8 cellular contexts compared by ENCODE assay signal in the genomic region with DNA sequence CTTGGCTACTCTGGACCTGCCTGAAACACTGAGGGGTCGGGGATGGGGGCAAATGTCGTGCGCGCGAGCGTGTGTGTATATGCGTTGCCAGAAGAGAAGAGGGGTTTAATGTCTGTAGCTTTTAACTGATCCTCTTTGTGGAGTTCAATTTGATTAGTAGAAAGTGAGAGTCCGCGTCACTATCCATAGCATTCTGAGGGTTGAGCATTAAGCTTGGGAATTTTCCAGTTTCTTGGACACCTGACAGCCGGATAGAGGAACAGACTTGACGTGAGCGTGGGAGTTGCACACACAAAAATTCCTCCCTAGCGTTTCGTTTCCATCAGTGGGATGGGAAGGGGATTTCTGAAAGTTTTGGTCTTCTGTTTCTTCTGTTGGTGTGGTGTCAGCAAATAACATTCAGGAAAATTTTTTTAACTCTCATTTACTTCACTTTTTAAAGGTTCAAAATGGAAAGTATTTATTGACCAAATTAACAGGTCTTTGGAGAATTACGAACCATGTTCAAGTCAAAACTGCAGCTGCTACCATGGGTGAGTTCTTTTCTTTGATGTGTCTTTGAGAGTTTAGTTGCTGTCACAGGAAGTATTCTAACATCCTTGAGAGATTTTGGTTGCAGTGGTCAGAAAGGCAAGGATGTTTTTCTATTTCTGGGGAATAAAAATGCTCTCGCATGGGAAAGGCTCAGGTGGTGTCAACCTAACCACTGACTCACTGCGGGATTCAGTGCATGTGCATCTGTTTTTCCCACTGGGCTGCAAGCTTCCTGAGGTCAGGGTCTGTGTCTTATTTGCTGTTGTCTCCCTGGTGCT. TPM values are rescaled to one million over a fixed set of nuclear protein-coding genes. Genes with fewer than 3 reads are reported as not detected.
A peak's percentile ranks its signal among the peaks of the same experiment; 100 is the strongest.
DNase-seq lines count a peak whose midpoint lies in the region; ATAC-seq and TF ChIP-seq lines count a peak whose summit lies in the region.

No MANE protein-coding gene starts in this region.

- peak overlapping the region; percentile 95 for H3K4me3 ChIP-seq in GM06990 (replicated peaks; ENCODE audit: low read depth, low read length)
- H3K4me3 ChIP-seq in H7 (ENCODE audit: insufficient read depth, low read depth, low read length) = peak overlapping the region; percentile 84
- H3K4me3 ChIP-seq in cardiac fibroblast (replicated peaks in 1 of 2; ENCODE audit: low read depth in 2 of 2, low read length in 2 of 2) = peak overlapping the region; percentile 93
- peak overlapping the region; percentile 95 to 100 (median 98) for H3K4me3 ChIP-seq in right lobe of liver
- peak overlapping the region; percentile 82 for H3K4me3 ChIP-seq in thoracic aorta

- DNase-seq in GM06990 (ENCODE audit: extremely low read depth, insufficient read length) = no peak
- DNase-seq in H7 = no peak
- peak; percentile 6 for DNase-seq in NCI-H460 (ENCODE audit: extremely low read depth, low read depth)
- peak; percentile 38 to 54 for DNase-seq in cardiac fibroblast (ENCODE audit: low read depth in 2 of 2)
- DNase-seq in right lobe of liver = no peak
- DNase-seq in thoracic aorta (ENCODE audit: low spot score) = no peak
- DNase-seq in HCEC 1CT = no peak
- no peak for DNase-seq in NCI-H128 (lab: John Stamatoyannopoulos, UW; ENCODE audit: unreplicated experiment)

- H3K36me3 ChIP-seq in GM06990 (ENCODE audit: control insufficient read depth, insufficient read depth, low read length) (peaks cover 4% of the 10 kb centered on the region; the same call in 1 of the 2 replicates), H7 (replicated peaks; ENCODE audit: control insufficient read depth, insufficient read depth, low read length) (peaks cover 1% of the 10 kb centered on the region; the same call in 1 of the 2 replicates), right lobe of liver (peaks cover 0 to 10% (median 2%) of the 10 kb centered on the region in 4 donors), thoracic aorta (peaks cover 7% of the 10 kb centered on the region)

- WGBS in right lobe of liver (ENCODE audit: insufficient coverage, low coverage, low lambda C conversion rate, missing lambda C conversion rate) = 16% methylated on average over 11 of the region's 17 CpGs

- peak in 3 of 4 donors; percentile 1 to 32 (median 2) for ATAC-seq in right lobe of liver
- ATAC-seq in thoracic aorta (ENCODE audit: insufficient number of reproducible peaks, low FRiP score, low read depth) = no peak

- H3K4me1 ChIP-seq in right lobe of liver = peaks cover 0 to 11% (median 0%) of the 10 kb centered on the region in 4 donors
- peaks cover 3 to 20% of the 10 kb centered on the region in 2 donors for H3K4me1 ChIP-seq in thoracic aorta (ENCODE audit: control insufficient read depth in 1 of 2, low read depth in 2 of 2)

- TF ChIP-seq CTCF in GM06990 (IDR thresholded peaks at IDR 0.05; ENCODE audit: insufficient read depth, low read length, poor library complexity, severe bottlenecking) = no peak
- TF ChIP-seq CTCF in cardiac fibroblast (IDR thresholded peaks at IDR 0.05; ENCODE audit: low read depth, low read length) = no peak
- no peak for TF ChIP-seq CTCF in right lobe of liver (IDR thresholded peaks at IDR 0.05)
- TF ChIP-seq CTCF in thoracic aorta (IDR thresholded peaks at IDR 0.05) = no peak

- intact Hi-C loops in right lobe of liver (cut with DNase I) = no loop called here

- no peaks in the 10 kb centered on the region for H3K27me3 ChIP-seq in GM06990 (replicated peaks; ENCODE audit: control insufficient read depth, insufficient read depth, low read length)
- H3K27me3 ChIP-seq in H7 (ENCODE audit: control insufficient read depth, insufficient read depth, low read length) = no peaks in the 10 kb centered on the region
- no peaks in the 10 kb centered on the region for H3K27me3 ChIP-seq in right lobe of liver
- H3K27me3 ChIP-seq in thoracic aorta (replicated peaks; ENCODE audit: insufficient read depth) = no peaks in the 10 kb centered on the region

- no peaks in the 10 kb centered on the region for H3K9me3 ChIP-seq in right lobe of liver
- no peaks in the 10 kb centered on the region for H3K9me3 ChIP-seq in thoracic aorta

- peak overlapping the region in 1 of 3 donors; percentile 69 for H3K27ac ChIP-seq in right lobe of liver
- H3K27ac ChIP-seq in thoracic aorta = peak overlapping the region in 1 of 2 donors; percentile 62

- TF ChIP-seq POLR2A in right lobe of liver (IDR thresholded peaks at IDR 0.05) = no peak

RNA-seq across cellular contexts. Expression of gene POGLUT1, which starts 0.8 kb away (rescaled TPM):
- total RNA-seq in H7 (2014; rRNA removed; shearing (Covaris generic)) = 7.3 and 7.8 TPM in 2 replicates
- total RNA-seq in NCI-H460 (2014; rRNA removed; shearing (Covaris generic)) = 8.8 and 12.4 TPM in 2 replicates
- 9.3 and 15.3 TPM in 2 replicates for polyA plus RNA-seq in NCI-H460 (2014; cell fraction: nucleus; rRNA removed)
- total RNA-seq in right lobe of liver (1 to 10 TPM; 5.8 to 8.0 (median 7.4) TPM), thoracic aorta (10 to 100 TPM; 11.0 to 35.9 TPM)

RNA-seq across cellular contexts. Expression of gene TMEM39A, which starts 6.2 kb away (rescaled TPM):
- 37.2 and 38.6 TPM in 2 replicates for total RNA-seq in H7 (2014; rRNA removed; shearing (Covaris generic))
- total RNA-seq in NCI-H460 (2014; rRNA removed; shearing (Covaris generic)) = 31.9 and 36.6 TPM in 2 replicates
- polyA plus RNA-seq in NCI-H460 (2014; cell fraction: nucleus; rRNA removed) = 41.8 and 42.1 TPM in 2 replicates
- 10 to 100 TPM; 14.9 to 34.6 (median 20.9) TPM for total RNA-seq in right lobe of liver
- 10 to 100 TPM; 34.3 to 43.7 TPM for total RNA-seq in thoracic aorta

RNA-seq across cellular contexts. Expression of gene TIMMDC1, which starts 28.8 kb away (rescaled TPM):
- total RNA-seq in H7 (2014; rRNA removed; shearing (Covaris generic)) = 84.0 and 89.1 TPM in 2 replicates
- 61.1 and 65.6 TPM in 2 replicates for total RNA-seq in NCI-H460 (2014; rRNA removed; shearing (Covaris generic))
- 49.7 and 50.3 TPM in 2 replicates for polyA plus RNA-seq in NCI-H460 (2014; cell fraction: nucleus; rRNA removed)
- total RNA-seq in right lobe of liver (10 to 100 TPM; 16.4 to 63.5 (median 42.8) TPM), thoracic aorta (10 to 100 TPM; 28.8 to 49.1 TPM)

Comparison
In these comparisons a context has a peak if more than half of its experiments do, and no peak if none do; other contexts are left out.
1. DNase-seq: peak in NCI-H460 (single experiment) and cardiac fibroblast (2 of 2); none in GM06990 (single experiment), H7 (single experiment), right lobe of liver (0 of 3), thoracic aorta (single experiment), HCEC 1CT (single experiment) and NCI-H128 (single experiment).
2. Peak in every context shown above with its lines, with median percentiles within 50 percentile points of each other: H3K4me3 ChIP-seq.